Comparison of ENCODE assay signal across 10 cellular contexts in the genomic region with DNA sequence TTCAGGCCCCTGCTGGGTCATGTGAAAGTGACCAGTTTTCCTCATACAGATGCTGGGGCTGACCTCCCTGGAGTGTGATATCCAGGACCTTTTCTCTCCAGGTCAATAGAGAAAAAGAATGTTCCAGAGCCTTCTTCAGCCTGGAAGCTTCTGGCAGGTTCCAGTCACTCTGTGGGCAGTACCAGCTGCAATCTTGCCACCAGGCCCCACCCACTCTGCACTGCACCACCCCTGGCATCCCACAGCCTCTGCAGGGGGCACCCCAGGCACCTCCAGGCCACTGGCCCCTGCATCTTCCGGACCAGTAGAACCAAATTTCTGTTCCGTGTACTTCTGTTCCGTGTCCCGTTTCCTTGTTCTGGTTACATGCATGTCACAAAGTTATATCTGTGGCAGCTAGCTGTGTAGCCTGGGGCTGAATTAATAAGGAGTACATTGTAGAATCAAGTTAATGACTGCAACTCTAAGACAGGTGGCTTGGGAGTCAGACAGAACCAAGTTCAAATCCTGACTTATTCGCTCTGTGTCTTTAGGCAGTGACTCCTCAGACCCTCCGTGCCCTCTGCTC.
DNase-seq lines count a peak whose midpoint lies in the region; ATAC-seq and TF ChIP-seq lines count a peak whose summit lies in the region.
"Had no signal": no experiment of that assay in that cellular context is flagged by ENCODE, and none has a peak within 500 bp of the region (broad histone marks: within the 10 kb centered on the region; RNA-seq: fewer than 3 reads in every experiment).

No MANE protein-coding gene starts in this region.

- peak overlapping the region; percentile 67 for H2BK15ac ChIP-seq in mesenchymal stem cell (ENCODE audit: low read depth, poor library complexity, severe bottlenecking)

- H2AFZ ChIP-seq in mesenchymal stem cell (ENCODE audit: low read depth, low read length): no peak overlapping the region

- H2BK5ac ChIP-seq in mesenchymal stem cell (ENCODE audit: low read depth, low read length, poor library complexity, severe bottlenecking): no peak overlapping the region

- no peak overlapping the region for H4K8ac ChIP-seq in mesenchymal stem cell (ENCODE audit: low read length)

- no peaks in the 10 kb centered on the region for H3K9me3 Mint-ChIP-seq in activated naive CD4-positive, alpha-beta T cell treated with anti-CD3 and anti-CD28 coated beads, Interleukin-2, amount 50 U/mL, for 24 hours

- intact Hi-C loops in A673 (cut with micrococcal nuclease; ENCODE audit: unreplicated experiment) (no loop called here), Right ventricle myocardium inferior (cut with DNase I) (loop anchor here (1.0 kb wide), 1 partner anchor 60 kb away; no protein-coding TSS in a partner anchor)

- no peaks in the 10 kb centered on the region for H3K36me3 Mint-ChIP-seq in activated naive CD4-positive, alpha-beta T cell treated with anti-CD3 and anti-CD28 coated beads, Interleukin-2, amount 50 U/mL, for 24 hours

- H3K4me3 Mint-ChIP-seq in activated naive CD4-positive, alpha-beta T cell treated with anti-CD3 and anti-CD28 coated beads, Interleukin-2, amount 50 U/mL, for 24 hours: peak overlapping the region; percentile 79

- no TSS peak for BruUV-seq in A673 (replicated peaks; lab: Mats Ljungman, UMichigan)

- H3K27me3 Mint-ChIP-seq in activated naive CD4-positive, alpha-beta T cell treated with anti-CD3 and anti-CD28 coated beads, Interleukin-2, amount 50 U/mL, for 24 hours: no peaks in the 10 kb centered on the region

- H2BK120ac ChIP-seq in mesenchymal stem cell (ENCODE audit: low read depth, low read length): peak overlapping the region; percentile 21

- no peak overlapping the region for H3K4ac ChIP-seq in mesenchymal stem cell (ENCODE audit: low read depth in 1 of 2, low read length in 2 of 2)

- H3K14ac ChIP-seq in mesenchymal stem cell (ENCODE audit: low read length in 2 of 2): no peak overlapping the region

- H3K4me3 ChIP-seq in A673 (ENCODE audit: low read depth, low read length, poor library complexity, severe bottlenecking) (peak overlapping the region; percentile 74), mesenchymal stem cell (ENCODE audit: insufficient read depth in 1 of 2, low read depth in 1 of 2, low read length in 2 of 2) (no peak overlapping the region)

- H3K27ac Mint-ChIP-seq in activated naive CD4-positive, alpha-beta T cell treated with anti-CD3 and anti-CD28 coated beads, Interleukin-2, amount 50 U/mL, for 24 hours: peak overlapping the region; percentile 47

- H3K27me3 ChIP-seq in A673 (replicated peaks; ENCODE audit: insufficient read depth, low read depth, low read length, poor library complexity): peaks cover 5% of the 10 kb centered on the region
- peaks cover 13 to 65% of the 10 kb centered on the region in 2 experiments for H3K27me3 ChIP-seq in mesenchymal stem cell (ENCODE audit: control insufficient read depth in 1 of 2, insufficient read depth in 1 of 2, low read length in 2 of 2)

- H3K9ac ChIP-seq in mesenchymal stem cell (ENCODE audit: low read length): no peak overlapping the region

- POLR2A ChIA-PET in A673 (lab: Charles Lee; ENCODE audit: low non-redundant PET): no interaction called here

- 94% methylated on average over 6 of the region's 6 CpGs for WGBS in mesenchymal stem cell

- H3K4me1 ChIP-seq in A673 (ENCODE audit: insufficient read depth, low read length, poor library complexity, severe bottlenecking) (peaks cover 20% of the 10 kb centered on the region), mesenchymal stem cell (ENCODE audit: control insufficient read depth, insufficient read depth, low read depth, low read length) (peaks cover 23% of the 10 kb centered on the region)

- H3K36me3 ChIP-seq in A673 (ENCODE audit: insufficient read depth, low read length, poor library complexity, severe bottlenecking): no peaks in the 10 kb centered on the region
- H3K36me3 ChIP-seq in mesenchymal stem cell (ENCODE audit: control insufficient read depth in 1 of 2, insufficient read depth in 2 of 2, low read depth in 1 of 2, low read length in 2 of 2): no peaks in the 10 kb centered on the region

- no peak for DNase-seq in A673 (ENCODE audit: low spot score)
- no peak for DNase-seq in mesenchymal stem cell
- no peak for DNase-seq in GDM1 (lab: John Stamatoyannopoulos, UW)
- DNase-seq in C1 segment of cervical spinal cord (lab: John Stamatoyannopoulos, UW): no peak
- no peak for DNase-seq in Right ventricle myocardium inferior (ENCODE audit: missing footprints)
- DNase-seq: midbrain had no signal

- no peak overlapping the region for H3K23ac ChIP-seq in mesenchymal stem cell (ENCODE audit: low read length in 2 of 2)

- TF ChIP-seq CTCF in A673 (conservative IDR thresholded peaks at IDR 0.05; ENCODE audit: low read depth, low read length): no peak

- H3K9me3 ChIP-seq in A673 (ENCODE audit: low read depth, low read length, poor library complexity, severe bottlenecking) (no peaks in the 10 kb centered on the region), mesenchymal stem cell (ENCODE audit: control insufficient read depth, low read length) (no peaks in the 10 kb centered on the region)

- H3K18ac ChIP-seq in mesenchymal stem cell (ENCODE audit: low read depth in 1 of 2, low read length in 2 of 2): peak overlapping the region in 1 of 2 experiments; percentile 6

- no peak overlapping the region for H2BK12ac ChIP-seq in mesenchymal stem cell (ENCODE audit: low read length in 2 of 2)

- peak overlapping the region; percentile 71 for H4K91ac ChIP-seq in mesenchymal stem cell (ENCODE audit: low read length)

- peak overlapping the region; percentile 85 for H3K27ac ChIP-seq in A673 (ENCODE audit: low read depth, low read length, poor library complexity, severe bottlenecking)
- H3K27ac ChIP-seq in mesenchymal stem cell (ENCODE audit: low read length, poor library complexity, severe bottlenecking): no peak overlapping the region
- H3K27ac ChIP-seq: HL-60 had no signal

- CTCF ChIA-PET in A673 (lab: Charles Lee): no interaction called here

- peak overlapping the region; percentile 31 for H2AK5ac ChIP-seq in mesenchymal stem cell (ENCODE audit: low read length, severe bottlenecking)

- no peak overlapping the region for H3K4me2 ChIP-seq in mesenchymal stem cell (ENCODE audit: low read length, poor library complexity, severe bottlenecking)

- ATAC-seq in HG03439 (IDR thresholded peaks at IDR 0.05; ENCODE audit: unreplicated experiment): peak; percentile 7
- no peak for ATAC-seq in Right ventricle myocardium inferior
- ATAC-seq in GM18858 (IDR thresholded peaks at IDR 0.05; ENCODE audit: unreplicated experiment): no peak

- H3K79me1 ChIP-seq in mesenchymal stem cell (replicated peaks; ENCODE audit: low read length, poor library complexity, severe bottlenecking): no peaks in the 10 kb centered on the region

- peaks cover 53% of the 10 kb centered on the region for H3K4me1 Mint-ChIP-seq in activated naive CD4-positive, alpha-beta T cell treated with anti-CD3 and anti-CD28 coated beads, Interleukin-2, amount 50 U/mL, for 24 hours
